ENCODE assay signal across 8 cellular contexts in the genomic region with DNA sequence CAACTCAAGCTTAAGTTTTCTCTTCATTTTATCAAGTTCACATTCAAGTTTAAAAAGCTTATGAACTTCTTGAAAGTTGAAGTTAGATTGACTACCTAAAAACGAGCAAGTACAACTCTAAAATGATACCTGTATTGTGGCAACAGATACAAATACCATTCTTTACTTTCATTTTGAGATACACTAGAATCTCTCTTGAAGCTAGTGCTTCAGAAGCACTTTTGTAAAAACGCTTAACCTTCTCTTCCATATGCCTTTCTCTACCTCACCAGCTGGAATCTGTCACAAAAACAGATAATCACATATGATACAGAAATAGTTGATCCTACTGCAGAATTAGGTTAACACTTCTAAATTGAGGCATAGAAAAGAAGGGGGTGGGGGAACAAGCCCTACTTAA. TPM values are rescaled to one million over a fixed set of nuclear protein-coding genes. Genes with fewer than 3 reads are reported as not detected.
A peak's percentile ranks its signal among the peaks of the same experiment; 100 is the strongest.
DNase-seq lines count a peak whose midpoint lies in the region; ATAC-seq and TF ChIP-seq lines count a peak whose summit lies in the region.

No MANE protein-coding gene starts in this region.

- H3K27ac Mint-ChIP-seq in Calu3 (ENCODE audit: unreplicated experiment) (peak overlapping the region; percentile 95), progenitor cell of endocrine pancreas (peak overlapping the region; percentile 100)

- H3K4me1 Mint-ChIP-seq in Calu3 (ENCODE audit: low read depth, unreplicated experiment) (peaks cover 8% of the 10 kb centered on the region), progenitor cell of endocrine pancreas (ENCODE audit: low read depth) (peaks cover 28% of the 10 kb centered on the region)

- H3K27me3 ChIP-seq in MM.1S (replicated peaks; ENCODE audit: insufficient read depth, low read length) (no peaks in the 10 kb centered on the region), endocrine pancreas (ENCODE audit: control insufficient read depth, insufficient read depth, low read length) (no peaks in the 10 kb centered on the region)

- H3K36me3 ChIP-seq in MM.1S (replicated peaks; ENCODE audit: insufficient read depth, low read length): no peaks in the 10 kb centered on the region; the same call in 1 of the 2 replicates
- no peaks in the 10 kb centered on the region for H3K36me3 ChIP-seq in endocrine pancreas (ENCODE audit: control insufficient read depth, insufficient read depth, low read length)

- peak overlapping the region; percentile 71 for H3K4me2 ChIP-seq in MM.1S (ENCODE audit: low read depth, low read length)

- H3K27ac ChIP-seq in MM.1S (ENCODE audit: low read length): peak overlapping the region; percentile 94

- H3K9me3 Mint-ChIP-seq in Calu3 (ENCODE audit: low read depth, unreplicated experiment) (no peaks in the 10 kb centered on the region), progenitor cell of endocrine pancreas (ENCODE audit: low read depth) (no peaks in the 10 kb centered on the region)

- no peaks in the 10 kb centered on the region for H3K9me2 ChIP-seq in MM.1S (replicated peaks; ENCODE audit: insufficient read depth, low read length)

- no peaks in the 10 kb centered on the region for H3K27me3 Mint-ChIP-seq in Calu3 (ENCODE audit: unreplicated experiment)
- no peaks in the 10 kb centered on the region for H3K27me3 Mint-ChIP-seq in progenitor cell of endocrine pancreas

- CTCF ChIA-PET in Calu3 (lab: Charles Lee): interaction anchor here (0.5 kb wide), 1 partner anchor 94 kb away, joined by 9 read pairs; no protein-coding TSS in a partner anchor

- ATAC-seq in GM21515 (IDR thresholded peaks at IDR 0.05; ENCODE audit: unreplicated experiment): peak; percentile 21

- peaks cover 73% of the 10 kb centered on the region for H3F3A ChIP-seq in MM.1S (ENCODE audit: insufficient read depth, low read length)

- H3K9me3 ChIP-seq in MM.1S (replicated peaks; ENCODE audit: insufficient read depth, low read length): no peaks in the 10 kb centered on the region
- no peaks in the 10 kb centered on the region for H3K9me3 ChIP-seq in endocrine pancreas (ENCODE audit: control insufficient read depth, low read length)

- H3K4me3 Mint-ChIP-seq in Calu3 (ENCODE audit: low read depth, unreplicated experiment) (peak overlapping the region; percentile 100), progenitor cell of endocrine pancreas (ENCODE audit: low read depth) (peak overlapping the region; percentile 99)

- DNase-seq in Calu3 (no peak), MM.1S (peak; percentile 65), progenitor cell of endocrine pancreas (ENCODE audit: low spot score, unreplicated experiment) (no peak), NCI-H1048 (lab: John Stamatoyannopoulos, UW) (no peak), AML-193 (lab: John Stamatoyannopoulos, UW) (no peak), hippocampal formation (lab: John Stamatoyannopoulos, UW) (no peak)

- H3K36me3 Mint-ChIP-seq in Calu3 (ENCODE audit: insufficient read depth, unreplicated experiment): peaks cover 20% of the 10 kb centered on the region
- peaks cover 5% of the 10 kb centered on the region for H3K36me3 Mint-ChIP-seq in progenitor cell of endocrine pancreas (ENCODE audit: insufficient read depth)

- H3K9ac ChIP-seq in MM.1S (ENCODE audit: low read length): peak overlapping the region; percentile 99
- H3K9ac ChIP-seq in endocrine pancreas (ENCODE audit: control insufficient read depth, insufficient read depth, low read length): peak overlapping the region; percentile 95

- intact Hi-C loops in Calu3 (cut with micrococcal nuclease; ENCODE audit: unreplicated experiment): loop anchor here (5.0 to 10.0 kb wide), 2 partner anchors 110 to 423 kb away; partner anchors contain the start of gene ARPP19

- H2AFZ ChIP-seq in MM.1S (ENCODE audit: low read length): no peak overlapping the region

- TF ChIP-seq CTCF in Calu3 (IDR thresholded peaks at IDR 0.05; ENCODE audit: unreplicated experiment) (no peak), MM.1S (IDR thresholded peaks at IDR 0.05; ENCODE audit: low read length) (no peak), progenitor cell of endocrine pancreas (IDR thresholded peaks at IDR 0.05; ENCODE audit: unreplicated experiment) (no peak)

- H3K4me3 ChIP-seq in MM.1S (ENCODE audit: low read length) (peak overlapping the region; percentile 92), endocrine pancreas (ENCODE audit: control insufficient read depth, insufficient read depth, low read length) (peak overlapping the region; percentile 96)

- H3K4me1 ChIP-seq in MM.1S (ENCODE audit: low read length) (peaks cover 41% of the 10 kb centered on the region), endocrine pancreas (ENCODE audit: control insufficient read depth, insufficient read depth, low read length) (peaks cover 39% of the 10 kb centered on the region)

- H4K20me1 ChIP-seq in MM.1S (ENCODE audit: insufficient read depth, low read length): no peaks in the 10 kb centered on the region

- peaks cover 81% of the 10 kb centered on the region for H3K79me2 ChIP-seq in MM.1S (ENCODE audit: low read length)

- no TSS peak for BruUV-seq in Calu3 (replicated peaks; lab: Mats Ljungman, UMichigan)

RNA-seq across cellular contexts. Expression of gene ATOSA, which starts 1.6 kb away (rescaled TPM):
- 21.8 and 22.2 TPM in 2 replicates for total RNA-seq in Calu3 (2022)
- total RNA-seq in progenitor cell of endocrine pancreas: 56.9 and 61.8 TPM in 2 replicates
